11 cellular contexts compared by ENCODE assay signal in genomic region chr5:164370841-164371240, GRCh38.
"Had no signal": no experiment of that assay in that cellular context is flagged by ENCODE, and none has a peak within 500 bp of the region (broad histone marks: within the 10 kb centered on the region; RNA-seq: fewer than 3 reads in every experiment).

No MANE protein-coding gene starts in this region.

- ATAC-seq: activated CD8-positive, alpha-beta memory T cell treated with anti-CD3 and anti-CD28 coated beads, Interleukin-2, amount 10 ng/mL, durations not matched to agents 7 days and 5 days had no signal

- DNase-seq: activated CD4-positive, alpha-beta T cell treated with anti-CD3 and anti-CD28 coated beads for 1 hour; activated CD4-positive, alpha-beta T cell treated with anti-CD3 and anti-CD28 coated beads, Interleukin-2, amount 50 U/mL, for 48 hours; activated CD8-positive, alpha-beta memory T cell treated with anti-CD3 and anti-CD28 coated beads, Interleukin-2, amount 10 ng/mL, durations not matched to agents 7 days and 5 days; activated effector memory CD4-positive, alpha-beta T cell treated with Interleukin-2 at 50 U/mL for 16 hours; activated T-cell treated with anti-CD3 and anti-CD28 coated beads, Interleukin-2, amount 50 U/mL, for 24 hours; effector memory CD4-positive, alpha-beta T cell; hypothalamus; kidney glomerular epithelial cell; retina; stimulated activated CD4-positive, alpha-beta T cell treated with anti-CD3 and anti-CD28 coated beads, Interleukin-15, amount 100 ng/mL, for 24 hours; stimulated activated CD4-positive, alpha-beta T cell treated with anti-CD3 and anti-CD28 coated beads, Interleukin-4, amount 100 ng/mL, for 24 hours had no signal
